8 cellular contexts compared by ENCODE assay signal in genomic region chr17:40326014-40326831, GRCh38. TPM values are rescaled to one million over a fixed set of nuclear protein-coding genes. Genes with fewer than 3 reads are reported as not detected.
DNase-seq lines count a peak whose midpoint lies in the region; ATAC-seq and TF ChIP-seq lines count a peak whose summit lies in the region.

No MANE protein-coding gene starts in this region.

- CTCF ChIA-PET in WTC11 (lab: Charles Lee), result interaction anchor here (2.4 to 3.2 kb wide), 2 partner anchors 9 to 28 kb away, joined by 14 to 22 read pairs; no protein-coding TSS in a partner anchor

- peak; percentile 89 for DNase-seq in GM12865 (ENCODE audit: low read depth)
- no peak for DNase-seq in RWPE2 (ENCODE audit: low spot score)
- DNase-seq in central memory CD4-positive, alpha-beta T cell, result peak; percentile 73
- DNase-seq in ovary, result peak in 2 of 5 donors; percentile 40 to 41
- DNase-seq in NCI-H82 (lab: John Stamatoyannopoulos, UW), result no peak
- DNase-seq in WTC11 (ENCODE audit: low spot score), result no peak
- no peak for DNase-seq in DMS 273 (lab: John Stamatoyannopoulos, UW; ENCODE audit: unreplicated experiment)

- no peaks in the 10 kb centered on the region for H3K27me3 ChIP-seq in RWPE2 (ENCODE audit: insufficient read depth, poor library complexity, severe bottlenecking)
- H3K27me3 ChIP-seq in ovary, result no peaks in the 10 kb centered on the region

- H3K9me3 ChIP-seq in RWPE2 (ENCODE audit: severe bottlenecking) (no peaks in the 10 kb centered on the region), ovary (no peaks in the 10 kb centered on the region)

- no peak for TF ChIP-seq EP300 in ovary (IDR thresholded peaks at IDR 0.05)

- peak overlapping the region; percentile 97 for H3K27ac ChIP-seq in RWPE2 (ENCODE audit: poor library complexity, severe bottlenecking)
- peak overlapping the region; percentile 48 to 62 for H3K27ac ChIP-seq in ovary

- H3K4me1 Mint-ChIP-seq in WTC11, result peaks cover 31% of the 10 kb centered on the region

- TF ChIP-seq POLR2A in ovary (IDR thresholded peaks at IDR 0.05), result no peak

- H3K27me3 Mint-ChIP-seq in WTC11 (ENCODE audit: low read depth), result no peaks in the 10 kb centered on the region

- H3K4me3 Mint-ChIP-seq in WTC11, result no peak overlapping the region

- WGBS in ovary, 3 donors, result 61 to 68% (median 62%) methylated on average over 17 of the region's 17 CpGs

- intact Hi-C loops in ovary (cut with DNase I), result no loop called here

- no peak overlapping the region for H3K27ac Mint-ChIP-seq in WTC11

- H3K9me3 Mint-ChIP-seq in WTC11, result no peaks in the 10 kb centered on the region

- H3K4me3 ChIP-seq in GM12865 (ENCODE audit: low read depth, low read length), result peak overlapping the region; percentile 96
- no peak overlapping the region for H3K4me3 ChIP-seq in RWPE2 (ENCODE audit: severe bottlenecking)
- H3K4me3 ChIP-seq in ovary, result no peak overlapping the region

- POLR2A ChIA-PET in WTC11 (lab: Charles Lee), result no interaction called here

- H3K36me3 ChIP-seq in RWPE2 (ENCODE audit: low read depth) (peaks cover 14% of the 10 kb centered on the region), ovary (no peaks in the 10 kb centered on the region)

- H3K4me1 ChIP-seq in RWPE2 (ENCODE audit: insufficient read depth, poor library complexity, severe bottlenecking) (peaks cover 57% of the 10 kb centered on the region), ovary (ENCODE audit: insufficient read depth) (peaks cover 63% of the 10 kb centered on the region)

- no peak for ATAC-seq in RWPE2 (ENCODE audit: low read depth)
- ATAC-seq in WTC11, result no peak
- no peak for ATAC-seq in GM21528 (IDR thresholded peaks at IDR 0.05; ENCODE audit: low FRiP score, unreplicated experiment)

- TF ChIP-seq CTCF in GM12865 (IDR thresholded peaks at IDR 0.05; ENCODE audit: insufficient read depth, low read depth, low read length, missing control alignments) (no peak), RWPE2 (IDR thresholded peaks at IDR 0.05; ENCODE audit: poor library complexity, severe bottlenecking) (no peak), ovary (IDR thresholded peaks at IDR 0.05) (no peak), WTC11 (IDR thresholded peaks at IDR 0.05) (no peak)

- peaks cover 1% of the 10 kb centered on the region for H3K36me3 Mint-ChIP-seq in WTC11

TF ChIP-seq in WTC11, 78 proteins besides CTCF, POLR2A, EP300 and RAD21:
- no peak for TF ChIP-seq CBFB (CRISPR knock-in tag; IDR thresholded peaks at IDR 0.05; ENCODE audit: low read depth)

RNA-seq across cellular contexts. Expression of gene RARA, which starts 17.2 kb away (rescaled TPM):
- 100 to 1,000 TPM in 1 of 7 donors, 10 to 100 TPM in 6; 19.8 to 100 (median 62.2) TPM for total RNA-seq in ovary
- polyA plus RNA-seq in ovary, result 10 to 100 TPM; 21.8 to 39.9 TPM
- 14.3 to 20.7 TPM (median 15.8 TPM) in 3 replicates for total RNA-seq in WTC11 (2021)

RNA-seq across cellular contexts. Expression of gene GJD3, which starts 38.3 kb away (rescaled TPM):
- 1 to 10 TPM in 2 of 7 donors, under 1 TPM in 3, not detected in 2; 0.66 to 1.8 (median 0.92) TPM for total RNA-seq in ovary
- polyA plus RNA-seq in ovary, result under 1 TPM in 1 of 2 donors, not detected in 1; 0.24 TPM
- total RNA-seq in WTC11 (2021), result 1.4 to 2.3 TPM (median 2.0 TPM) in 3 replicates

RNA-seq across cellular contexts. Expression of gene CDC6, which starts 38.5 kb away (rescaled TPM):
- total RNA-seq in ovary (1 to 10 TPM in 3 of 7 donors, under 1 TPM in 4; 0.34 to 3.8 (median 0.76) TPM), WTC11 (2021) (85.9 to 125 TPM (median 87.9 TPM) in 3 replicates)
- polyA plus RNA-seq in ovary, result 1 to 10 TPM in 1 of 2 donors, under 1 TPM in 1; 0.80 to 3.3 TPM

Comparison
In these comparisons a context has a peak if more than half of its experiments do, and no peak if none do; other contexts are left out.
1. DNase-seq: peak in GM12865 (single experiment) and central memory CD4-positive, alpha-beta T cell (single experiment); none in RWPE2 (single experiment), NCI-H82 (single experiment), WTC11 (single experiment) and DMS 273 (single experiment).
2. RNA of gene CDC6, which starts 38.5 kb away (total RNA-seq): 85.9 to 125 TPM in WTC11; 0.34 to 3.8 TPM in ovary; every median in the first group is over 10 times any median in the second.